Comparison of ENCODE assay signal across 10 cellular contexts in genomic region chr19:19399733-19400438, GRCh38. TPM values are rescaled to one million over a fixed set of nuclear protein-coding genes. Genes with fewer than 3 reads are reported as not detected.
DNase-seq lines count a peak whose midpoint lies in the region; ATAC-seq, FAIRE-seq and TF ChIP-seq lines count a peak whose summit lies in the region.
"Had no signal": no experiment of that assay in that cellular context is flagged by ENCODE, and none has a peak within 500 bp of the region (broad histone marks: within the 10 kb centered on the region; RNA-seq: fewer than 3 reads in every experiment).

No MANE protein-coding gene starts in this region.

- H3K4me2 ChIP-seq in K562 (ENCODE audit: insufficient read depth, low read length): peak overlapping the region; percentile 5; the same call in 1 of the 2 replicates

- TF ChIP-seq POLR2A in K562 (conservative IDR thresholded peaks at IDR 0.05): no peak

- H3K9me1 ChIP-seq in K562 (ENCODE audit: control insufficient read depth, insufficient read depth, low read length): no peaks in the 10 kb centered on the region

- peaks cover 0 to 2% of the 10 kb centered on the region in 2 donors for H3K36me3 Mint-ChIP-seq in CD4-positive, alpha-beta memory T cell
- no peaks in the 10 kb centered on the region for H3K36me3 Mint-ChIP-seq in nephron (ENCODE audit: low read depth)

- H3K4me3 Mint-ChIP-seq in CD4-positive, alpha-beta memory T cell: no peak overlapping the region
- H3K4me3 Mint-ChIP-seq in nephron: peak overlapping the region; percentile 28 to 60 (median 36)

- H4K20me1 ChIP-seq in K562 (replicated peaks; ENCODE audit: control insufficient read depth, insufficient read depth, low read length): no peaks in the 10 kb centered on the region

- H3K9me3 Mint-ChIP-seq in CD4-positive, alpha-beta memory T cell: peaks cover 0 to under 1% (median 0%) of the 10 kb centered on the region in 8 donors
- H3K9me3 Mint-ChIP-seq in nephron: no peaks in the 10 kb centered on the region

- no peaks in the 10 kb centered on the region for H3K9me3 ChIP-seq in CD4-positive, alpha-beta memory T cell (ENCODE audit: control insufficient read depth in 1 of 2, low read length in 2 of 2)
- H3K9me3 ChIP-seq in K562 (replicated peaks; ENCODE audit: control insufficient read depth, insufficient read depth, low read depth, low read length): no peaks in the 10 kb centered on the region

- in situ Hi-C loops in K562 (cut with MboI): no loop called here

- peaks cover 93% of the 10 kb centered on the region for H3K79me2 ChIP-seq in K562 (ENCODE audit: control insufficient read depth, insufficient read depth, low read length)

- POLR2A ChIA-PET in CD4-positive, alpha-beta memory T cell (lab: Charles Lee; ENCODE audit: partially characterized antibody): interaction anchor here (1.0 to 1.4 kb wide), 2 partner anchors 12 to 36 kb away, joined by 3 read pairs; no protein-coding TSS in a partner anchor
- POLR2A ChIA-PET in K562 (lab: Yijun Ruan, JAX): interaction anchor here (3.6 kb wide), 1 partner anchor 11 kb away, joined by 24 read pairs; no protein-coding TSS in a partner anchor

- peak; percentile 20; the same call in 2 of the 3 replicates for ATAC-seq in K562

- H3K36me3 ChIP-seq in CD4-positive, alpha-beta memory T cell (ENCODE audit: insufficient read depth, low read length): no peaks in the 10 kb centered on the region
- H3K36me3 ChIP-seq in K562 (ENCODE audit: control insufficient read depth, insufficient read depth, low read length): peaks cover 10% of the 10 kb centered on the region; the same call in 1 of the 3 replicates

- peaks cover 33% of the 10 kb centered on the region for H3K4me1 ChIP-seq in CD4-positive, alpha-beta memory T cell (ENCODE audit: insufficient read depth, low read length)
- peaks cover 29 to 38% of the 10 kb centered on the region in 2 experiments for H3K4me1 ChIP-seq in K562 (replicated peaks in 1 of 2; ENCODE audit: control insufficient read depth in 2 of 2, insufficient read depth in 2 of 2, low read length in 2 of 2)

- WGBS in K562 (ENCODE audit: insufficient coverage, low coverage, missing lambda C conversion rate): 50% methylated on average over 9 of the region's 9 CpGs

- H3K27me3 Mint-ChIP-seq in CD4-positive, alpha-beta memory T cell: no peaks in the 10 kb centered on the region
- no peaks in the 10 kb centered on the region for H3K27me3 Mint-ChIP-seq in nephron (ENCODE audit: low read depth)

- H2AFZ ChIP-seq in K562 (ENCODE audit: low read depth, low read length): no peak overlapping the region

- CTCF ChIA-PET in CD4-positive, alpha-beta memory T cell (lab: Charles Lee; ENCODE audit: partially characterized antibody): interaction anchor here (0.6 kb wide), 1 partner anchor 34 kb away, joined by 3 read pairs; no protein-coding TSS in a partner anchor
- CTCF ChIA-PET in K562 (lab: Yijun Ruan, JAX; ENCODE audit: low intra/inter-chr PET ratio): no interaction called here

- H3K9ac ChIP-seq in K562 (ENCODE audit: insufficient read depth in 1 of 2, low read depth in 2 of 2, low read length in 2 of 2): peak overlapping the region in 1 of 2 experiments; percentile 49; a peak in 1 of 4 replicates

- no peaks in the 10 kb centered on the region for H3K27me3 ChIP-seq in CD4-positive, alpha-beta memory T cell (ENCODE audit: insufficient read depth, low read length)
- H3K27me3 ChIP-seq in K562 (ENCODE audit: control insufficient read depth in 2 of 2, insufficient read depth in 2 of 2, low read length in 2 of 2): no peaks in the 10 kb centered on the region

- H3K27ac Mint-ChIP-seq in CD4-positive, alpha-beta memory T cell: peak overlapping the region in 4 of 7 donors; percentile 32 to 66 (median 47)
- H3K27ac Mint-ChIP-seq in nephron: peak overlapping the region; percentile 67 to 89 (median 87)

- FAIRE-seq in HTR-8/SVneo (lab: Jason Lieb, UNC): peak; percentile 48
- no peak for FAIRE-seq in K562 (lab: Jason Lieb, UNC)
- FAIRE-seq: urothelium cell line had no signal

- H3K27ac ChIP-seq in CD4-positive, alpha-beta memory T cell (ENCODE audit: low read depth, low read length): no peak overlapping the region
- no peak overlapping the region for H3K27ac ChIP-seq in K562 (ENCODE audit: extremely low read depth, low read depth, low read length)
- H3K27ac ChIP-seq in caudate nucleus (ENCODE audit: low read depth, low read length): no peak overlapping the region

- TSS peak; percentile 5 for BruUV-seq in K562 (replicated peaks; lab: Mats Ljungman, UMichigan)

- TF ChIP-seq CTCF in K562 (IDR thresholded peaks at IDR 0.05 in 2 of 3, conservative IDR thresholded peaks at IDR 0.05 in 1 of 3; ENCODE audit: insufficient read depth in 2 of 3, low read depth in 1 of 3, low read length in 3 of 3) (no peak), nephron (IDR thresholded peaks at IDR 0.05; ENCODE audit: unreplicated experiment in 3 of 3) (no peak)

- peaks cover 16 to 56% (median 30%) of the 10 kb centered on the region in 4 donors for H3K4me1 Mint-ChIP-seq in CD4-positive, alpha-beta memory T cell
- H3K4me1 Mint-ChIP-seq in nephron: peaks cover 28% of the 10 kb centered on the region

- TF ChIP-seq EP300 in K562 (IDR thresholded peaks at IDR 0.05; ENCODE audit: low read length): no peak

- intact Hi-C loops in CD4-positive, alpha-beta memory T cell (cut with micrococcal nuclease): loop anchor here (10.0 kb wide), 1 partner anchor 265 kb away; the partner anchor contains the start of genes ATP13A1 and ZNF101
- intact Hi-C loops in K562 (cut with micrococcal nuclease): no loop called here

- no peak overlapping the region for H3K4me3 ChIP-seq in CD4-positive, alpha-beta memory T cell (ENCODE audit: low read length in 2 of 2)
- H3K4me3 ChIP-seq in K562: no peak overlapping the region

- no peak for TF ChIP-seq RAD21 in K562 (CRISPR knock-in tag; conservative IDR thresholded peaks at IDR 0.05 in 1 of 2, IDR thresholded peaks at IDR 0.05 in 1 of 2)

- no peak for DNase-seq in CD4-positive, alpha-beta memory T cell
- no peak for DNase-seq in HTR-8/SVneo (ENCODE audit: insufficient read length, low spot score)
- no peak for DNase-seq in K562 (ENCODE audit: extremely low read depth in 1 of 4, low spot score in 3 of 4)
- no peak for DNase-seq in stimulated activated CD4-positive, alpha-beta T cell treated with anti-CD3 and anti-CD28 coated beads, Interleukin-4, amount 100 ng/mL, for 1 hour
- no peak for DNase-seq in caudate nucleus (lab: John Stamatoyannopoulos, UW)
- DNase-seq in ureter (ENCODE audit: low spot score): no peak
- DNase-seq in amniotic stem cell (lab: John Stamatoyannopoulos, UW): no peak
- DNase-seq: activated effector memory CD4-positive, alpha-beta T cell treated with Interleukin-2 at 50 U/mL for 16 hours had no signal

TF ChIP-seq in K562, 482 proteins besides CTCF, POLR2A, EP300 and RAD21 (continues in another document):
- TF ChIP-seq TEAD2 (tag; IDR thresholded peaks at IDR 0.05) (no peak), TCF3 (CRISPR knock-in tag; IDR thresholded peaks at IDR 0.05) (no peak), SUPT5H (IDR thresholded peaks at IDR 0.05) (no peak), KHSRP (IDR thresholded peaks at IDR 0.05) (no peak), ELF2 (CRISPR knock-in tag; IDR thresholded peaks at IDR 0.05) (no peak), KDM4B (IDR thresholded peaks at IDR 0.05; ENCODE audit: borderline replicate concordance in 2 of 2, low read depth in 1 of 2) (no peak), TRIM25 (IDR thresholded peaks at IDR 0.05; ENCODE audit: borderline replicate concordance) (no peak), BDP1 (IDR thresholded peaks at IDR 0.05; ENCODE audit: insufficient read depth, insufficient read length) (no peak), ELF1 (tag; IDR thresholded peaks at IDR 0.05) (no peak), PHF20 (IDR thresholded peaks at IDR 0.05; ENCODE audit: partially characterized antibody) (no peak), MAFF (IDR thresholded peaks at IDR 0.05; ENCODE audit: low read length) (no peak)

RNA-seq across cellular contexts. Expression of gene GATAD2A, which starts 5.6 kb away (rescaled TPM):
- 100 to 1,000 TPM; 101 to 108 TPM for total RNA-seq in CD4-positive, alpha-beta memory T cell
- polyA plus RNA-seq in CD4-positive, alpha-beta memory T cell: 10 to 100 TPM in 1 of 2 donors, 1 to 10 TPM in 1; 3.8 to 30.6 TPM
- 64.2 and 71.9 TPM in 2 replicates for total RNA-seq in K562 (2011; cell fraction: chromatin; rRNA removed; ENCODE audit: low replicate concordance)
- total RNA-seq in K562 (2011; cell fraction: nucleolus; rRNA removed): 40.3 and 42.0 TPM in 2 replicates
- 44.1 and 58.8 TPM in 2 replicates for total RNA-seq in K562 (2011; cell fraction: nucleoplasm; rRNA removed)
- total RNA-seq in K562 (2014; rRNA removed) (114 and 141 TPM in 2 replicates), K562 (2014; rRNA removed; fragmentation: Illumina TruSeq; extraction: Trizol) (36.3 and 39.2 TPM in 2 replicates), K562 (2015; rRNA removed; fragmentation: Illumina TruSeq; extraction: Trizol) (61.2 and 65.5 TPM in 2 replicates), K562 (2021) (215 and 226 TPM in 2 replicates), ureter (92.7 TPM)
- polyA plus RNA-seq in K562 (2011; rRNA removed) (25.4 and 33.0 TPM in 2 replicates), K562 (2014; fragmentation: Illumina TruSeq; extraction: Trizol) (44.2 and 80.9 TPM in 2 replicates), K562 (2014; fragmentation: Nextera tagmentation; extraction: Ambion mirVana) (1 to 10 TPM; 2.4 to 5.1 TPM), K562 (2014; rRNA removed) (88.4 and 112 TPM in 2 replicates)
- polyA plus RNA-seq in K562 (2011; cell fraction: cytosol; rRNA removed): 21.1 and 45.0 TPM in 2 replicates
- 23.6 and 33.3 TPM in 2 replicates for polyA plus RNA-seq in K562 (2011; cell fraction: nucleus; rRNA removed)
- polyA plus RNA-seq in K562 (2012): 44.9 and 60.8 TPM in 2 replicates
- 33.1 and 40.4 TPM in 2 replicates for polyA minus RNA-seq in K562 (2011; rRNA and poly(A)+ RNA removed)
- polyA minus RNA-seq in K562 (2011; cell fraction: cytosol; rRNA and poly(A)+ RNA removed): 55.4 and 91.3 TPM in 2 replicates
- 12.5 and 17.4 TPM in 2 replicates for polyA minus RNA-seq in K562 (2011; cell fraction: nucleus; rRNA and poly(A)+ RNA removed)

Comparison
In these comparisons a context has a peak if more than half of its experiments do, and no peak if none do; other contexts are left out.
1. H3K4me3 Mint-ChIP-seq: peak in nephron (3 of 3); none in CD4-positive, alpha-beta memory T cell (0 of 8).